1 cellular context compared by ENCODE assay signal in the genomic region with DNA sequence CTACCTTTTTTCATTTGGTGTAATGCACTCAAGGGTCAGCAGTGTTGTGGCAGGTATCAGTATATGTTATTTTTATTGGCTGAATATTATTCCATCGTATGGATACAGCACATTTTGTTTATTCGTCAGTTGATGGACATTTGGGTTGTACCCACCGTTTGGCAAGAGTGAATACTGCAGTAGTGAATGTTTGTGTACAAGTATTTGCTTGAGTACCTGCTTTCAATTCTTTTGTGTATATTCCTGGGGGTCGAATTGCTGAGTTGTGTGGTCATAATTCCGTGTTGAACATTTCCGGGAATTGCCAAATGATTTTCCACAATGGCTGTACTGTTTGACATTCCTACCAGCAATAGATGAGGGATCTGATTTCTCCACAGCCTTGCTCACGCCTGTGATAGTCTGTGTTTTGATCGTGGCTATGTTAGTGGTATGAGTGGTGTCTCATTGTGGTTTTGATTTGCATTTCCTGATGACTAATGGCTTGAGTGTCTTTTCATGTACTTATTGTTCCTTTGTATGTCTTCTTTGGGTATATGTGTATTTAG.
TF ChIP-seq lines count a peak whose summit lies in the region.

No MANE protein-coding gene starts in this region.

TF ChIP-seq in HepG2, 621 proteins besides CTCF, POLR2A, EP300 and RAD21 (continued from another document and continues in another):
- TF ChIP-seq, protein P1, sequence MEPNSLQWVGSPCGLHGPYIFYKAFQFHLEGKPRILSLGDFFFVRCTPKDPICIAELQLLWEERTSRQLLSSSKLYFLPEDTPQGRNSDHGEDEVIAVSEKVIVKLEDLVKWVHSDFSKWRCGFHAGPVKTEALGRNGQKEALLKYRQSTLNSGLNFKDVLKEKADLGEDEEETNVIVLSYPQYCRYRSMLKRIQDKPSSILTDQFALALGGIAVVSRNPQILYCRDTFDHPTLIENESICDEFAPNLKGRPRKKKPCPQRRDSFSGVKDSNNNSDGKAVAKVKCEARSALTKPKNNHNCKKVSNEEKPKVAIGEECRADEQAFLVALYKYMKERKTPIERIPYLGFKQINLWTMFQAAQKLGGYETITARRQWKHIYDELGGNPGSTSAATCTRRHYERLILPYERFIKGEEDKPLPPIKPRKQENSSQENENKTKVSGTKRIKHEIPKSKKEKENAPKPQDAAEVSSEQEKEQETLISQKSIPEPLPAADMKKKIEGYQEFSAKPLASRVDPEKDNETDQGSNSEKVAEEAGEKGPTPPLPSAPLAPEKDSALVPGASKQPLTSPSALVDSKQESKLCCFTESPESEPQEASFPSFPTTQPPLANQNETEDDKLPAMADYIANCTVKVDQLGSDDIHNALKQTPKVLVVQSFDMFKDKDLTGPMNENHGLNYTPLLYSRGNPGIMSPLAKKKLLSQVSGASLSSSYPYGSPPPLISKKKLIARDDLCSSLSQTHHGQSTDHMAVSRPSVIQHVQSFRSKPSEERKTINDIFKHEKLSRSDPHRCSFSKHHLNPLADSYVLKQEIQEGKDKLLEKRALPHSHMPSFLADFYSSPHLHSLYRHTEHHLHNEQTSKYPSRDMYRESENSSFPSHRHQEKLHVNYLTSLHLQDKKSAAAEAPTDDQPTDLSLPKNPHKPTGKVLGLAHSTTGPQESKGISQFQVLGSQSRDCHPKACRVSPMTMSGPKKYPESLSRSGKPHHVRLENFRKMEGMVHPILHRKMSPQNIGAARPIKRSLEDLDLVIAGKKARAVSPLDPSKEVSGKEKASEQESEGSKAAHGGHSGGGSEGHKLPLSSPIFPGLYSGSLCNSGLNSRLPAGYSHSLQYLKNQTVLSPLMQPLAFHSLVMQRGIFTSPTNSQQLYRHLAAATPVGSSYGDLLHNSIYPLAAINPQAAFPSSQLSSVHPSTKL (CRISPR knock-in tag; IDR thresholded peaks at IDR 0.05), result peak; percentile 93
- TF ChIP-seq ZFAT (CRISPR knock-in tag; conservative IDR thresholded peaks at IDR 0.05) (no peak), KDM1A (CRISPR knock-in tag; IDR thresholded peaks at IDR 0.05) (no peak), ATM (IDR thresholded peaks at IDR 0.05; ENCODE audit: borderline replicate concordance) (no peak), CBX2 (IDR thresholded peaks at IDR 0.05; ENCODE audit: low read depth, low read length) (no peak), CBX2 (CRISPR knock-in tag; IDR thresholded peaks at IDR 0.05; ENCODE audit: low read depth) (no peak), CENPX (CRISPR knock-in tag; IDR thresholded peaks at IDR 0.05) (no peak), MYC (CRISPR knock-in tag; IDR thresholded peaks at IDR 0.05; ENCODE audit: borderline replicate concordance) (no peak), CBX5 (CRISPR knock-in tag; IDR thresholded peaks at IDR 0.05; ENCODE audit: borderline replicate concordance) (no peak), SSRP1 (CRISPR knock-in tag; IDR thresholded peaks at IDR 0.05) (no peak), TGIF2 (CRISPR knock-in tag; IDR thresholded peaks at IDR 0.05) (0 out of 2 replicates have a peak, but pooled peaks have one; percentile 66), ISX (CRISPR knock-in tag; conservative IDR thresholded peaks at IDR 0.05) (no peak), ZNF766 (CRISPR knock-in tag; IDR thresholded peaks at IDR 0.05; ENCODE audit: borderline replicate concordance) (no peak), TBL1XR1 (IDR thresholded peaks at IDR 0.05; ENCODE audit: borderline replicate concordance, low read length, partially characterized antibody) (no peak), ZNF547 (CRISPR knock-in tag; IDR thresholded peaks at IDR 0.05) (no peak), ZFP90 (CRISPR knock-in tag; IDR thresholded peaks at IDR 0.05; ENCODE audit: borderline replicate concordance) (no peak), MED1 (CRISPR knock-in tag; IDR thresholded peaks at IDR 0.05) (peak; percentile 73), ZBTB38 (CRISPR knock-in tag; IDR thresholded peaks at IDR 0.05) (no peak), STAT5B (CRISPR knock-in tag; IDR thresholded peaks at IDR 0.05) (no peak), NBN (conservative IDR thresholded peaks at IDR 0.05) (no peak), ZNF83 (CRISPR knock-in tag; IDR thresholded peaks at IDR 0.05; ENCODE audit: borderline replicate concordance) (no peak), ZNF333 (CRISPR knock-in tag; IDR thresholded peaks at IDR 0.05; ENCODE audit: borderline replicate concordance) (no peak), ZNF816 (CRISPR knock-in tag; IDR thresholded peaks at IDR 0.05; ENCODE audit: borderline replicate concordance) (no peak), TBP (CRISPR knock-in tag; IDR thresholded peaks at IDR 0.05) (no peak), ZNF432 (CRISPR knock-in tag; IDR thresholded peaks at IDR 0.05; ENCODE audit: borderline replicate concordance) (no peak), ZNF773 (CRISPR knock-in tag; IDR thresholded peaks at IDR 0.05; ENCODE audit: borderline replicate concordance) (no peak)
- TF ChIP-seq, protein P2, sequence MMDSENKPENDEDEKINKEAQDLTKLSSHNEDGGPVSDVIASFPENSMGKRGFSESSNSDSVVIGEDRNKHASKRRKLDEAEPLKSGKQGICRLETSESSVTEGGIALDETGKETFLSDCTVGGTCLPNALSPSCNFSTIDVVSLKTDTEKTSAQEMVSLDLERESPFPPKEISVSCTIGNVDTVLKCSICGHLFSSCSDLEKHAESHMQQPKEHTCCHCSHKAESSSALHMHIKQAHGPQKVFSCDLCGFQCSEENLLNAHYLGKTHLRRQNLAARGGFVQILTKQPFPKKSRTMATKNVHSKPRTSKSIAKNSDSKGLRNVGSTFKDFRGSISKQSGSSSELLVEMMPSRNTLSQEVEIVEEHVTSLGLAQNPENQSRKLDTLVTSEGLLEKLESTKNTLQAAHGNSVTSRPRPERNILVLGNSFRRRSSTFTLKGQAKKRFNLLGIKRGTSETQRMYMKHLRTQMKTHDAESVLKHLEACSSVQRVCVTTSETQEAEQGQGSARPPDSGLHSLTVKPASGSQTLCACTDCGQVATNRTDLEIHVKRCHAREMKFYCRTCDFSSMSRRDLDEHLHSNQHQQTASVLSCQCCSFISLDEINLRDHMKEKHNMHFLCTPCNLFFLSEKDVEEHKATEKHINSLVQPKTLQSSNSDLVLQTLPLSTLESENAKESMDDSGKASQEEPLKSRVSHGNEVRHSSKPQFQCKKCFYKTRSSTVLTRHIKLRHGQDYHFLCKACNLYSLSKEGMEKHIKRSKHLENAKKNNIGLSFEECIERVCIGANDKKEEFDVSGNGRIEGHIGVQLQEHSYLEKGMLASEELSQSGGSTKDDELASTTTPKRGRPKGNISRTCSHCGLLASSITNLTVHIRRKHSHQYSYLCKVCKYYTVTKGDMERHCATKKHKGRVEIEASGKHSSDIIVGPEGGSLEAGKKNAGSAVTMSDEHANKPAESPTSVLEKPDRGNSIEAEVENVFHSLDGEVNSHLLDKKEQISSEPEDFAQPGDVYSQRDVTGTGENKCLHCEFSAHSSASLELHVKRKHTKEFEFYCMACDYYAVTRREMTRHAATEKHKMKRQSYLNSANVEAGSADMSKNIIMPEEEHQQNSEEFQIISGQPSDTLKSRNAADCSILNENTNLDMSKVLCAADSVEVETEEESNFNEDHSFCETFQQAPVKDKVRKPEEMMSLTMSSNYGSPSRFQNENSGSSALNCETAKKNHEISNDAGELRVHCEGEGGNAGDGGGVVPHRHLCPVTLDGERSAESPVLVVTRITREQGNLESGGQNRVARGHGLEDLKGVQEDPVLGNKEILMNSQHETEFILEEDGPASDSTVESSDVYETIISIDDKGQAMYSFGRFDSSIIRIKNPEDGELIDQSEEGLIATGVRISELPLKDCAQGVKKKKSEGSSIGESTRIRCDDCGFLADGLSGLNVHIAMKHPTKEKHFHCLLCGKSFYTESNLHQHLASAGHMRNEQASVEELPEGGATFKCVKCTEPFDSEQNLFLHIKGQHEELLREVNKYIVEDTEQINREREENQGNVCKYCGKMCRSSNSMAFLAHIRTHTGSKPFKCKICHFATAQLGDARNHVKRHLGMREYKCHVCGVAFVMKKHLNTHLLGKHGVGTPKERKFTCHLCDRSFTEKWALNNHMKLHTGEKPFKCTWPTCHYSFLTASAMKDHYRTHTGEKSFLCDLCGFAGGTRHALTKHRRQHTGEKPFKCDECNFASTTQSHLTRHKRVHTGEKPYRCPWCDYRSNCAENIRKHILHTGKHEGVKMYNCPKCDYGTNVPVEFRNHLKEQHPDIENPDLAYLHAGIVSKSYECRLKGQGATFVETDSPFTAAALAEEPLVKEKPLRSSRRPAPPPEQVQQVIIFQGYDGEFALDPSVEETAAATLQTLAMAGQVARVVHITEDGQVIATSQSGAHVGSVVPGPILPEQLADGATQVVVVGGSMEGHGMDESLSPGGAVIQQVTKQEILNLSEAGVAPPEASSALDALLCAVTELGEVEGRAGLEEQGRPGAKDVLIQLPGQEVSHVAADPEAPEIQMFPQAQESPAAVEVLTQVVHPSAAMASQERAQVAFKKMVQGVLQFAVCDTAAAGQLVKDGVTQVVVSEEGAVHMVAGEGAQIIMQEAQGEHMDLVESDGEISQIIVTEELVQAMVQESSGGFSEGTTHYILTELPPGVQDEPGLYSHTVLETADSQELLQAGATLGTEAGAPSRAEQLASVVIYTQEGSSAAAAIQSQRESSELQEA (CRISPR knock-in tag; IDR thresholded peaks at IDR 0.05; ENCODE audit: not compliant biosample characterization), result no peak
- TF ChIP-seq, protein P3, sequence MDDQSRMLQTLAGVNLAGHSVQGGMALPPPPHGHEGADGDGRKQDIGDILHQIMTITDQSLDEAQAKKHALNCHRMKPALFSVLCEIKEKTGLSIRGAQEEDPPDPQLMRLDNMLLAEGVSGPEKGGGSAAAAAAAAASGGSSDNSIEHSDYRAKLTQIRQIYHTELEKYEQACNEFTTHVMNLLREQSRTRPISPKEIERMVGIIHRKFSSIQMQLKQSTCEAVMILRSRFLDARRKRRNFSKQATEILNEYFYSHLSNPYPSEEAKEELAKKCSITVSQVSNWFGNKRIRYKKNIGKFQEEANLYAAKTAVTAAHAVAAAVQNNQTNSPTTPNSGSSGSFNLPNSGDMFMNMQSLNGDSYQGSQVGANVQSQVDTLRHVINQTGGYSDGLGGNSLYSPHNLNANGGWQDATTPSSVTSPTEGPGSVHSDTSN (CRISPR knock-in tag; IDR thresholded peaks at IDR 0.05; ENCODE audit: borderline replicate concordance), result no peak
- TF ChIP-seq, protein P4, sequence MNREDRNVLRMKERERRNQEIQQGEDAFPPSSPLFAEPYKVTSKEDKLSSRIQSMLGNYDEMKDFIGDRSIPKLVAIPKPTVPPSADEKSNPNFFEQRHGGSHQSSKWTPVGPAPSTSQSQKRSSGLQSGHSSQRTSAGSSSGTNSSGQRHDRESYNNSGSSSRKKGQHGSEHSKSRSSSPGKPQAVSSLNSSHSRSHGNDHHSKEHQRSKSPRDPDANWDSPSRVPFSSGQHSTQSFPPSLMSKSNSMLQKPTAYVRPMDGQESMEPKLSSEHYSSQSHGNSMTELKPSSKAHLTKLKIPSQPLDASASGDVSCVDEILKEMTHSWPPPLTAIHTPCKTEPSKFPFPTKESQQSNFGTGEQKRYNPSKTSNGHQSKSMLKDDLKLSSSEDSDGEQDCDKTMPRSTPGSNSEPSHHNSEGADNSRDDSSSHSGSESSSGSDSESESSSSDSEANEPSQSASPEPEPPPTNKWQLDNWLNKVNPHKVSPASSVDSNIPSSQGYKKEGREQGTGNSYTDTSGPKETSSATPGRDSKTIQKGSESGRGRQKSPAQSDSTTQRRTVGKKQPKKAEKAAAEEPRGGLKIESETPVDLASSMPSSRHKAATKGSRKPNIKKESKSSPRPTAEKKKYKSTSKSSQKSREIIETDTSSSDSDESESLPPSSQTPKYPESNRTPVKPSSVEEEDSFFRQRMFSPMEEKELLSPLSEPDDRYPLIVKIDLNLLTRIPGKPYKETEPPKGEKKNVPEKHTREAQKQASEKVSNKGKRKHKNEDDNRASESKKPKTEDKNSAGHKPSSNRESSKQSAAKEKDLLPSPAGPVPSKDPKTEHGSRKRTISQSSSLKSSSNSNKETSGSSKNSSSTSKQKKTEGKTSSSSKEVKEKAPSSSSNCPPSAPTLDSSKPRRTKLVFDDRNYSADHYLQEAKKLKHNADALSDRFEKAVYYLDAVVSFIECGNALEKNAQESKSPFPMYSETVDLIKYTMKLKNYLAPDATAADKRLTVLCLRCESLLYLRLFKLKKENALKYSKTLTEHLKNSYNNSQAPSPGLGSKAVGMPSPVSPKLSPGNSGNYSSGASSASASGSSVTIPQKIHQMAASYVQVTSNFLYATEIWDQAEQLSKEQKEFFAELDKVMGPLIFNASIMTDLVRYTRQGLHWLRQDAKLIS (CRISPR knock-in tag; IDR thresholded peaks at IDR 0.05), result no peak
- TF ChIP-seq, protein P5, sequence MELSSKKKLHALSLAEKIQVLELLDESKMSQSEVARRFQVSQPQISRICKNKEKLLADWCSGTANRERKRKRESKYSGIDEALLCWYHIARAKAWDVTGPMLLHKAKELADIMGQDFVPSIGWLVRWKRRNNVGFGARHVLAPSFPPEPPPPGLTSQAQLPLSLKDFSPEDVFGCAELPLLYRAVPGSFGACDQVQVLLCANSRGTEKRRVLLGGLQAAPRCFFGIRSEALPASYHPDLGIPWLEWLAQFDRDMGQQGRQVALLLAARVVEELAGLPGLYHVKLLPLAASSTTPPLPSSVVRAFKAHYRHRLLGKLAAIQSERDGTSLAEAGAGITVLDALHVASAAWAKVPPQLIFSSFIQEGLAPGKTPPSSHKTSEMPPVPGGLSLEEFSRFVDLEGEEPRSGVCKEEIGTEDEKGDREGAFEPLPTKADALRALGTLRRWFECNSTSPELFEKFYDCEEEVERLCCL (CRISPR knock-in tag; IDR thresholded peaks at IDR 0.05; ENCODE audit: borderline replicate concordance), result no peak
- TF ChIP-seq, protein P6, sequence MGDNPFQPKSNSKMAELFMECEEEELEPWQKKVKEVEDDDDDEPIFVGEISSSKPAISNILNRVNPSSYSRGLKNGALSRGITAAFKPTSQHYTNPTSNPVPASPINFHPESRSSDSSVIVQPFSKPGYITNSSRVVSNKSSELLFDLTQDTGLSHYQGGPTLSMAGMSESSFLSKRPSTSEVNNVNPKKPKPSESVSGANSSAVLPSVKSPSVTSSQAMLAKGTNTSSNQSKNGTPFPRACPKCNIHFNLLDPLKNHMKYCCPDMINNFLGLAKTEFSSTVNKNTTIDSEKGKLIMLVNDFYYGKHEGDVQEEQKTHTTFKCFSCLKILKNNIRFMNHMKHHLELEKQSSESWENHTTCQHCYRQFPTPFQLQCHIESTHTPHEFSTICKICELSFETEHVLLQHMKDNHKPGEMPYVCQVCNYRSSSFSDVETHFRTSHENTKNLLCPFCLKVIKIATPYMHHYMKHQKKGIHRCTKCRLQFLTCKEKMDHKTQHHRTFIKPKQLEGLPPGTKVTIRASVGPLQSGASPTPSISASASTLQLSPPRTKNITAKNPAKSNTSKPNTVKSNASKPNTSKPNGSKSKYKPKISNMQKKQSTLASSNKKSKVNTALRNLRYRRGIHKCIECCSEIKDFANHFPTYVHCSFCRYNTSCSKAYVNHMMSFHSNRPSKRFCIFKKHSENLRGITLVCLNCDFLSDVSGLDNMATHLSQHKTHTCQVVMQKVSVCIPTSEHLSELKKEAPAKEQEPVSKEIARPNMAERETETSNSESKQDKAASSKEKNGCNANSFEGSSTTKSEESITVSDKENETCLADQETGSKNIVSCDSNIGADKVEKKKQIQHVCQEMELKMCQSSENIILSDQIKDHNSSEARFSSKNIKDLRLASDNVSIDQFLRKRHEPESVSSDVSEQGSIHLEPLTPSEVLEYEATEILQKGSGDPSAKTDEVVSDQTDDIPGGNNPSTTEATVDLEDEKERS (CRISPR knock-in tag; IDR thresholded peaks at IDR 0.05), result no peak
- TF ChIP-seq, protein P7, sequence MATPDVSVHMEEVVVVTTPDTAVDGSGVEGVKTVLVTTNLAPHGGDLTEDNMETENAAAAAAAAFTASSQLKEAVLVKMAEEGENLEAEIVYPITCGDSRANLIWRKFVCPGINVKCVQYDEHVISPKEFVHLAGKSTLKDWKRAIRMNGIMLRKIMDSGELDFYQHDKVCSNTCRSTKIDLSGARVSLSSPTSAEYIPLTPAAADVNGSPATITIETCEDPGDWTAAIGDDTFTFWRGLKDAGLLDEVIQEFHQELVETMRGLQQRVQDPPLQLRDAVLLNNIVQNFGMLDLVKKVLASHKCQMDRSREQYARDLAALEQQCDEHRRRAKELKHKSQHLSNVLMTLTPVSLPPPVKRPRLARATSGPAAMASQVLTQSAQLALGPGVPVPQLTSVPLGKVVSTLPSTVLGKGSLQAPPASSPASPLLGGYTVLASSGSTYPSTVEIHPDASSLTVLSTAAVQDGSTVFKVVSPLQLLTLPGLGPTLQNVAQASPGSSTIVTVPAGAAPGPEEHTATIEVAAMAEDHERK (CRISPR knock-in tag; IDR thresholded peaks at IDR 0.05; ENCODE audit: low read depth), result no peak
